In the genomic region with DNA sequence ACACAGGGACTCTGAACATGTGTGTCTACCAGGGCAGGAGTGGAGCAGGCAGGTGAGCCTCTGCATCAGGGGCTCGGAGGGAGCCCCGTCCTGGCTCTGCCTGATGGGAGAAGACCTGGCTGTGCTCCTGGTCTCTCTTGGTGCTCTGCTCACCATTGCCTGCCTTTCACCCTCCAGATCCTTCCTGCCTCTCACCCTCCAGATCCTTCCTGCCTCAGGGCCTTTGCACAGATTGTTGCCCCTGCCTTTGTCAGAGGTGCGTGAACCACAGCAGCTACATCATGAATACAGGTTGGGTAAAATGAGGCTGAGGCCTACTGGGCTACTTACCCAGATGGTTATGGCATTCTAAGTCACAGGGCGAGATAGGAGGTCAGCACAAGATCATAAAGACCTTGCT, we compare ENCODE assay signal across 16 cellular contexts. TPM values are rescaled to one million over a fixed set of nuclear protein-coding genes. Genes with fewer than 3 reads are reported as not detected.
"Had no signal": no experiment of that assay in that cellular context is flagged by ENCODE, and none has a peak within 500 bp of the region (broad histone marks: within the 10 kb centered on the region; RNA-seq: fewer than 3 reads in every experiment).

No MANE protein-coding gene starts in this region.

- DNase-seq: activated CD4-positive, alpha-beta memory T cell treated with anti-CD3 and anti-CD28 coated beads, Interleukin-2, amount 10 ng/mL, durations not matched to agents 7 days and 5 days; activated CD4-positive, alpha-beta T cell treated with anti-CD3 and anti-CD28 coated beads for 4 hours; activated naive CD4-positive, alpha-beta T cell treated with anti-CD3 and anti-CD28 coated beads, Interleukin-2, amount 10 ng/mL, durations not matched to agents 7 days and 5 days; activated T-cell treated with anti-CD3 and anti-CD28 coated beads, Interleukin-2, amount 50 U/mL, for 24 hours; caudate nucleus; colonic mucosa; immature natural killer cell; lower lobe of right lung; naive B cell; stimulated activated CD4-positive, alpha-beta T cell treated with anti-CD3 and anti-CD28 coated beads, Interleukin-4, amount 100 ng/mL, for 4 hours; stimulated activated CD8-positive, alpha-beta memory T cell treated with anti-CD3 and anti-CD28 coated beads, Interleukin-4, amount 100 ng/mL, for 48 hours; stimulated activated naive CD4-positive, alpha-beta T cell treated with Interleukin-2 at 50 U/mL for 16 hours; substantia nigra; T-helper 17 cell had no signal

- H3K36me3 ChIP-seq: colonic mucosa, lower lobe of right lung, tibial nerve had no signal

- H3K9me3 Mint-ChIP-seq: activated CD4-positive, alpha-beta memory T cell treated with anti-CD3 and anti-CD28 coated beads, Interleukin-2, amount 10 ng/mL, durations not matched to agents 7 days and 5 days; activated naive CD4-positive, alpha-beta T cell treated with anti-CD3 and anti-CD28 coated beads, Interleukin-2, amount 10 ng/mL, durations not matched to agents 7 days and 5 days; activated T-cell treated with anti-CD3 and anti-CD28 coated beads, Interleukin-2, amount 50 U/mL, for 24 hours had no signal

- H3K4me3 ChIP-seq: colonic mucosa, lower lobe of right lung, tibial nerve had no signal

- H3K4me1 Mint-ChIP-seq: activated CD4-positive, alpha-beta memory T cell treated with anti-CD3 and anti-CD28 coated beads, Interleukin-2, amount 10 ng/mL, durations not matched to agents 7 days and 5 days; activated naive CD4-positive, alpha-beta T cell treated with anti-CD3 and anti-CD28 coated beads, Interleukin-2, amount 10 ng/mL, durations not matched to agents 7 days and 5 days; immature natural killer cell; naive B cell; T-helper 17 cell had no signal

- H3K36me3 Mint-ChIP-seq: activated naive CD4-positive, alpha-beta T cell treated with anti-CD3 and anti-CD28 coated beads, Interleukin-2, amount 10 ng/mL, durations not matched to agents 7 days and 5 days; immature natural killer cell had no signal

- H3K27ac ChIP-seq: colonic mucosa, lower lobe of right lung, tibial nerve had no signal

- H3K27me3 ChIP-seq: colonic mucosa had no signal

- H3K4me3 Mint-ChIP-seq: activated CD4-positive, alpha-beta memory T cell treated with anti-CD3 and anti-CD28 coated beads, Interleukin-2, amount 10 ng/mL, durations not matched to agents 7 days and 5 days; activated naive CD4-positive, alpha-beta T cell treated with anti-CD3 and anti-CD28 coated beads, Interleukin-2, amount 10 ng/mL, durations not matched to agents 7 days and 5 days; activated T-cell treated with anti-CD3 and anti-CD28 coated beads, Interleukin-2, amount 50 U/mL, for 24 hours; immature natural killer cell; naive B cell; T-helper 17 cell had no signal

- H3K9me3 ChIP-seq: colonic mucosa, lower lobe of right lung had no signal

- H3K27ac Mint-ChIP-seq: activated CD4-positive, alpha-beta memory T cell treated with anti-CD3 and anti-CD28 coated beads, Interleukin-2, amount 10 ng/mL, durations not matched to agents 7 days and 5 days; activated naive CD4-positive, alpha-beta T cell treated with anti-CD3 and anti-CD28 coated beads, Interleukin-2, amount 10 ng/mL, durations not matched to agents 7 days and 5 days; activated T-cell treated with anti-CD3 and anti-CD28 coated beads, Interleukin-2, amount 50 U/mL, for 24 hours; immature natural killer cell; naive B cell; T-helper 17 cell had no signal

- FAIRE-seq: endothelial cell of umbilical vein had no signal

- H3K27me3 Mint-ChIP-seq: activated T-cell treated with anti-CD3 and anti-CD28 coated beads, Interleukin-2, amount 50 U/mL, for 24 hours; naive B cell had no signal

- ATAC-seq: lower lobe of right lung, T-helper 17 cell had no signal

- H3K4me1 ChIP-seq: colonic mucosa, tibial nerve had no signal

RNA-seq across cellular contexts. Expression of gene COL26A1, which starts 16.6 kb away (rescaled TPM):
- total RNA-seq: activated CD4-positive, alpha-beta memory T cell treated with anti-CD3 and anti-CD28 coated beads, Interleukin-2, amount 10 ng/mL, durations not matched to agents 7 days and 5 days; endothelial cell of umbilical vein; T-helper 17 cell had no signal
- polyA plus RNA-seq: endothelial cell of umbilical vein, immature natural killer cell had no signal
